Comparison of ENCODE assay signal across 35 cellular contexts in genomic region chr4:124910327-124910726, GRCh38.
"Had no signal": no experiment of that assay in that cellular context is flagged by ENCODE, and none has a peak within 500 bp of the region (broad histone marks: within the 10 kb centered on the region; RNA-seq: fewer than 3 reads in every experiment).

No MANE protein-coding gene starts in this region.

- FAIRE-seq: astrocyte, bronchial epithelial cell had no signal

- H3K27ac ChIP-seq: adrenal gland, ascending aorta, body of pancreas, brain microvascular endothelial cell, breast epithelium, cardiac muscle cell had no signal

- H3K27me3 ChIP-seq: adrenal gland, ascending aorta, body of pancreas, brain microvascular endothelial cell, breast epithelium, cardiac muscle cell had no signal

- H3K9me3 ChIP-seq: adrenal gland, body of pancreas had no signal

- ATAC-seq: activated naive CD4-positive, alpha-beta T cell treated with anti-CD3 and anti-CD28 coated beads, Interleukin-2, amount 50 U/mL, for 72 hours; activated naive CD8-positive, alpha-beta T cell treated with anti-CD3 and anti-CD28 coated beads, Interleukin-2, amount 50 U/mL, for 24 hours; activated T-cell treated with anti-CD3 and anti-CD28 coated beads, Interleukin-2, amount 50 U/mL, for 4 hours; activated T-cell treated with anti-CD3 and anti-CD28 coated beads, Interleukin-2, amount 50 U/mL, for 72 hours; activated T-helper 17 cell treated with anti-CD3 and anti-CD28 coated beads, Interleukin-2, amount 50 U/mL, for 72 hours; body of pancreas had no signal

- H3K4me3 ChIP-seq: adrenal gland, ascending aorta, body of pancreas, breast epithelium, cardiac muscle cell had no signal

- H3K4me1 ChIP-seq: adrenal gland, ascending aorta, body of pancreas, breast epithelium had no signal

- H3K36me3 ChIP-seq: adrenal gland, ascending aorta, brain microvascular endothelial cell, breast epithelium, cardiac muscle cell had no signal

- DNase-seq: activated effector memory CD4-positive, alpha-beta T cell treated with anti-CD3 and anti-CD28 coated beads, Interleukin-2, amount 50 U/mL, for 16 hours; activated effector memory CD4-positive, alpha-beta T cell treated with Interleukin-2 at 50 U/mL for 16 hours; activated gamma-delta T cell; activated gamma-delta T cell treated with Interleukin-2 at 50 U/mL for 16 hours; activated naive CD4-positive, alpha-beta T cell; activated naive CD4-positive, alpha-beta T cell treated with anti-CD3 and anti-CD28 coated beads for 36 hours; activated naive CD4-positive, alpha-beta T cell treated with anti-CD3 and anti-CD28 coated beads, Interleukin-2, amount 10 ng/mL, durations not matched to agents 7 days and 5 days; activated naive CD4-positive, alpha-beta T cell treated with anti-CD3 and anti-CD28 coated beads, Interleukin-2, amount 50 U/mL, for 16 hours; activated naive CD4-positive, alpha-beta T cell treated with Interleukin-2 at 50 U/mL for 16 hours; activated naive CD8-positive, alpha-beta T cell treated with anti-CD3 and anti-CD28 coated beads for 36 hours; activated naive CD8-positive, alpha-beta T cell treated with anti-CD3 and anti-CD28 coated beads, Interleukin-2, amount 10 ng/mL, durations not matched to agents 7 days and 5 days; activated naive CD8-positive, alpha-beta T cell treated with anti-CD3 and anti-CD28 coated beads, Interleukin-2, amount 50 U/mL, for 24 hours; activated T-cell treated with anti-CD3 and anti-CD28 coated beads for 4 hours; activated T-cell treated with anti-CD3 and anti-CD28 coated beads, Interleukin-2, amount 50 U/mL, for 1 hour; activated T-cell treated with anti-CD3 and anti-CD28 coated beads, Interleukin-2, amount 50 U/mL, for 24 hours; activated T-cell treated with anti-CD3 and anti-CD28 coated beads, Interleukin-2, amount 50 U/mL, for 4 hours; activated T-cell treated with anti-CD3 and anti-CD28 coated beads, Interleukin-2, amount 50 U/mL, for 48 hours; activated T-cell treated with anti-CD3 and anti-CD28 coated beads, Interleukin-2, amount 50 U/mL, for 72 hours; adrenal gland; amniotic stem cell; amygdala; anterior cingulate cortex; aorta; body of pancreas; brain microvascular endothelial cell; caudate nucleus; central memory CD4-positive, alpha-beta T cell; cerebellar nuclear complex had no signal
